In genomic region chr15:70121656-70122297, GRCh38 we compare ENCODE assay signal across 11 cellular contexts. TPM values are rescaled to one million over a fixed set of nuclear protein-coding genes. Genes with fewer than 3 reads are reported as not detected.
DNase-seq lines count a peak whose midpoint lies in the region; ATAC-seq and TF ChIP-seq lines count a peak whose summit lies in the region.
"Had no signal": no experiment of that assay in that cellular context is flagged by ENCODE, and none has a peak within 500 bp of the region (broad histone marks: within the 10 kb centered on the region; RNA-seq: fewer than 3 reads in every experiment).

No MANE protein-coding gene starts in this region.

- TF ChIP-seq POLR2A in ovary (IDR thresholded peaks at IDR 0.05): no peak

- H3K79me2 ChIP-seq in fibroblast of lung (ENCODE audit: control insufficient read depth, insufficient read depth, low read length): no peaks in the 10 kb centered on the region

- H3K9ac ChIP-seq in fibroblast of lung (ENCODE audit: insufficient read depth, low read length): no peak overlapping the region

- no peaks in the 10 kb centered on the region for H4K20me1 ChIP-seq in fibroblast of lung (ENCODE audit: control insufficient read depth, extremely low read depth, insufficient read depth, low read length)

- TF ChIP-seq CTCF in fibroblast of lung (conservative IDR thresholded peaks at IDR 0.05 in 1 of 2, IDR thresholded peaks at IDR 0.05 in 1 of 2; ENCODE audit: low read depth in 1 of 2, low read length in 2 of 2): peak in 1 of 2 donors; percentile 19
- TF ChIP-seq CTCF in ovary (IDR thresholded peaks at IDR 0.05): no peak

- peaks cover 0 to 44% (median 0%) of the 10 kb centered on the region in 5 donors for H3K27me3 Mint-ChIP-seq in naive thymus-derived CD4-positive, alpha-beta T cell
- H3K27me3 Mint-ChIP-seq: activated naive CD4-positive, alpha-beta T cell treated with anti-CD3 and anti-CD28 coated beads, Interleukin-2, amount 50 U/mL, for 24 hours had no signal

- peak; percentile 80 for DNase-seq in Daoy (ENCODE audit: low read depth)
- peak; percentile 42 to 53 for DNase-seq in NCI-H524 (lab: John Stamatoyannopoulos, UW)
- DNase-seq in fibroblast of lung (ENCODE audit: low read depth in 2 of 2): peak; percentile 94 to 97
- peak; percentile 63 to 88 (median 74) for DNase-seq in ovary
- no peak for DNase-seq in naive thymus-derived CD4-positive, alpha-beta T cell
- DNase-seq in stimulated activated CD4-positive, alpha-beta T cell treated with anti-CD3 and anti-CD28 coated beads, Interleukin-12 subunit alpha, Interleukin-12 subunit beta, amount 100 ng/mL, for 4 hours: no peak
- DNase-seq in globus pallidus (ENCODE audit: low spot score): no peak

- H3K4me3 ChIP-seq in fibroblast of lung (replicated peaks in 1 of 4; ENCODE audit: control extremely low read depth in 1 of 4, insufficient read depth in 1 of 4, low read depth in 3 of 4, low read length in 4 of 4) (no peak overlapping the region), ovary (no peak overlapping the region)
- H3K4me3 ChIP-seq in naive thymus-derived CD4-positive, alpha-beta T cell (ENCODE audit: low read length): no peak overlapping the region

- peaks cover 22% of the 10 kb centered on the region for H3K27me3 ChIP-seq in fibroblast of lung (ENCODE audit: control insufficient read depth, insufficient read depth, low read length)
- H3K27me3 ChIP-seq in ovary: no peaks in the 10 kb centered on the region
- H3K27me3 ChIP-seq in naive thymus-derived CD4-positive, alpha-beta T cell (ENCODE audit: control insufficient read depth in 2 of 2, insufficient read depth in 2 of 2, low read length in 2 of 2): no peaks in the 10 kb centered on the region

- H3K27ac Mint-ChIP-seq in naive thymus-derived CD4-positive, alpha-beta T cell: no peak overlapping the region
- H3K27ac Mint-ChIP-seq: activated naive CD4-positive, alpha-beta T cell treated with anti-CD3 and anti-CD28 coated beads, Interleukin-2, amount 50 U/mL, for 24 hours; IgD-negative memory B cell; T-helper 1 cell treated with Interleukin-12 subunit alpha and Interleukin-12 subunit beta and Interleukin-4 antibody, amounts not matched to agents 30 μg/mL and 1 μg/mL, for 36 hours had no signal

- CTCF ChIA-PET in naive thymus-derived CD4-positive, alpha-beta T cell (lab: Charles Lee): no interaction called here

- H3K4me2 ChIP-seq in fibroblast of lung (ENCODE audit: extremely low read depth, insufficient read depth, low read length): peak overlapping the region; percentile 54

- H3K4me1 ChIP-seq in fibroblast of lung (ENCODE audit: control insufficient read depth, extremely low read depth, insufficient read depth, low read length) (peaks cover 6% of the 10 kb centered on the region), ovary (ENCODE audit: insufficient read depth) (peaks cover 11% of the 10 kb centered on the region)
- no peaks in the 10 kb centered on the region for H3K4me1 ChIP-seq in naive thymus-derived CD4-positive, alpha-beta T cell (ENCODE audit: control insufficient read depth in 2 of 2, insufficient read depth in 2 of 2, low read length in 2 of 2)

- no peak overlapping the region for H3K4me3 Mint-ChIP-seq in naive thymus-derived CD4-positive, alpha-beta T cell
- H3K4me3 Mint-ChIP-seq: activated naive CD4-positive, alpha-beta T cell treated with anti-CD3 and anti-CD28 coated beads, Interleukin-2, amount 50 U/mL, for 24 hours; IgD-negative memory B cell; T-helper 1 cell treated with Interleukin-12 subunit alpha and Interleukin-12 subunit beta and Interleukin-4 antibody, amounts not matched to agents 30 μg/mL and 1 μg/mL, for 36 hours had no signal

- H3K36me3 Mint-ChIP-seq in naive thymus-derived CD4-positive, alpha-beta T cell: no peaks in the 10 kb centered on the region
- H3K36me3 Mint-ChIP-seq: activated naive CD4-positive, alpha-beta T cell treated with anti-CD3 and anti-CD28 coated beads, Interleukin-2, amount 50 U/mL, for 24 hours; IgD-negative memory B cell had no signal

- POLR2A ChIA-PET in naive thymus-derived CD4-positive, alpha-beta T cell (lab: Charles Lee): no interaction called here

- H3K9me3 Mint-ChIP-seq in naive thymus-derived CD4-positive, alpha-beta T cell: no peaks in the 10 kb centered on the region
- H3K9me3 Mint-ChIP-seq: activated naive CD4-positive, alpha-beta T cell treated with anti-CD3 and anti-CD28 coated beads, Interleukin-2, amount 50 U/mL, for 24 hours; T-helper 1 cell treated with Interleukin-12 subunit alpha and Interleukin-12 subunit beta and Interleukin-4 antibody, amounts not matched to agents 30 μg/mL and 1 μg/mL, for 36 hours had no signal

- no peaks in the 10 kb centered on the region for H3K9me3 ChIP-seq in fibroblast of lung (ENCODE audit: control insufficient read depth, insufficient read depth, low read depth, low read length)
- no peaks in the 10 kb centered on the region for H3K9me3 ChIP-seq in ovary
- H3K9me3 ChIP-seq in naive thymus-derived CD4-positive, alpha-beta T cell (ENCODE audit: control insufficient read depth in 2 of 3, low read length in 3 of 3): no peaks in the 10 kb centered on the region

- intact Hi-C loops in ovary (cut with DNase I): no loop called here
- intact Hi-C loops in naive thymus-derived CD4-positive, alpha-beta T cell (cut with micrococcal nuclease): no loop called here

- H3K36me3 ChIP-seq in fibroblast of lung (ENCODE audit: control insufficient read depth, insufficient read depth, low read length) (no peaks in the 10 kb centered on the region), ovary (no peaks in the 10 kb centered on the region)
- no peaks in the 10 kb centered on the region for H3K36me3 ChIP-seq in naive thymus-derived CD4-positive, alpha-beta T cell (ENCODE audit: control insufficient read depth in 2 of 3, insufficient read depth in 3 of 3, low read length in 3 of 3)

- no peak overlapping the region for H2AFZ ChIP-seq in fibroblast of lung (ENCODE audit: low read length)

- ATAC-seq in naive thymus-derived CD4-positive, alpha-beta T cell: no peak
- ATAC-seq in HG02973 (IDR thresholded peaks at IDR 0.05; ENCODE audit: unreplicated experiment): no peak

- H3K27ac ChIP-seq in fibroblast of lung (ENCODE audit: insufficient read depth, low read length) (no peak overlapping the region), ovary (no peak overlapping the region)
- H3K27ac ChIP-seq in naive thymus-derived CD4-positive, alpha-beta T cell (ENCODE audit: low read depth, low read length): no peak overlapping the region

- peaks cover 0 to 4% (median 0%) of the 10 kb centered on the region in 7 donors for H3K4me1 Mint-ChIP-seq in naive thymus-derived CD4-positive, alpha-beta T cell
- H3K4me1 Mint-ChIP-seq: activated naive CD4-positive, alpha-beta T cell treated with anti-CD3 and anti-CD28 coated beads, Interleukin-2, amount 50 U/mL, for 24 hours had no signal

- WGBS in ovary, 3 donors: 19 to 27% (median 22%) methylated on average over 8 of the region's 8 CpGs

- no peak for TF ChIP-seq EP300 in ovary (IDR thresholded peaks at IDR 0.05)

RNA-seq across cellular contexts. Expression of gene TLE3, which starts 24.1 kb away (rescaled TPM):
- total RNA-seq in Daoy (2014; rRNA removed; shearing (Covaris generic)): 43.9 and 46.0 TPM in 2 replicates
- 16.5 and 19.3 TPM in 2 replicates for total RNA-seq in fibroblast of lung
- 14.6 and 19.9 TPM in 2 replicates for polyA plus RNA-seq in fibroblast of lung
- 18.7 and 19.1 TPM in 2 replicates for polyA plus RNA-seq in fibroblast of lung (2012)
- polyA minus RNA-seq in fibroblast of lung (ENCODE audit: low replicate concordance): 16.4 and 22.0 TPM in 2 replicates
- total RNA-seq in ovary: 10 to 100 TPM; 53.9 to 70.8 (median 62.4) TPM
- polyA plus RNA-seq in ovary: 10 to 100 TPM; 17.5 to 24.4 TPM
- 100 to 1,000 TPM in 4 of 5 experiments, 10 to 100 TPM in 1; 84.5 to 183 (median 120) TPM for total RNA-seq in naive thymus-derived CD4-positive, alpha-beta T cell
- polyA plus RNA-seq in naive thymus-derived CD4-positive, alpha-beta T cell: 10 to 100 TPM; 15.2 to 41.4 TPM

Comparison
In these comparisons a context has a peak if more than half of its experiments do, and no peak if none do; other contexts are left out.
1. DNase-seq: peak in Daoy (single experiment), NCI-H524 (2 of 2), fibroblast of lung (2 of 2) and ovary (5 of 5); none in naive thymus-derived CD4-positive, alpha-beta T cell (0 of 9), stimulated activated CD4-positive, alpha-beta T cell treated with anti-CD3 and anti-CD28 coated beads, Interleukin-12 subunit alpha, Interleukin-12 subunit beta, amount 100 ng/mL, for 4 hours (single experiment) and globus pallidus (single experiment).